ENCODE assay signal across 1 cellular context in the genomic region with DNA sequence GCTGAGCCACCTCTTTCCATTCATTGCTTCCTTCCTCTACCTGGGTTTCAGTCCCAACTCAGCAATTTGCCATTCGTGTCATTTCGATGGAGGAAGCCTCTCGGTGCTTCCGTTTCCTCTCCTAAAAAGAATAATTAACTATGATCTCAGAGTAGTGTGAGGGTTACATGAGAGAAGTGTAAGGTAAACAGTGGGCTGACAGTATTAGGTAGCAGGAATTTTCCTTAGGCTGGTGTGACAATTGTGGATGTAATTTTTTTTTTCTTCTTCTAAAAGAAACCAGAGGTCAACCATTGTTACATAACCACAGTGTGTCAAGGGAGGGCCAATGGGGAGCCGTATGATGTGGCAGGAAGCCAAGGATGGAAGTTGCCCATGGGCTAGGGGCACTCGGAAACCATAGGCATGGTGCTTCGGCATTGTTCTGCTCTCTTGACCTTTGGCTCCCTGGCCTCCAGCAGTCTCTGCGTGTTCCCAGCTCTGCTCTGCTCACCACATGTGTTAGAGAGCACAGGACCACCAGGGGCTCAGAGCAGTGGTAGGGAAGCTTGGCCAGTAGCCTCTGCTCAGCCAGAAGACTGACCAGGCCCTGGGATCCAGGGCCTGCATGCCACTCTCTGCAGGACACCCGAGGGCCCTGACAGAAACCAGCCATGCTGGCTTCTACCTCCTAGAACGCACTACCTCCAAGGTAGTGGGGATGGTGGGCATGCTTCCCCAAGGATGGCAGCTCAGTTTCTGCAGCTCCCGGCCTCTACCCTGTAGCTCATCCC.
TF ChIP-seq lines count a peak whose summit lies in the region.

No MANE protein-coding gene starts in this region.

TF ChIP-seq in HepG2, 621 proteins besides CTCF, POLR2A, EP300 and RAD21 (continued from another document and continues in another):
- TF ChIP-seq MLX (CRISPR knock-in tag; IDR thresholded peaks at IDR 0.05) (peak; percentile 59; the same call in 1 of the 2 replicates), TCF7 (IDR thresholded peaks at IDR 0.05; ENCODE audit: low read depth) (peak; percentile 27; the same call in 1 of the 2 replicates), ZNF792 (CRISPR knock-in tag; IDR thresholded peaks at IDR 0.05) (peak; percentile 67; the same call in 1 of the 2 replicates), PHB2 (IDR thresholded peaks at IDR 0.05; ENCODE audit: partially characterized antibody) (no peak), ZNF460 (CRISPR knock-in tag; IDR thresholded peaks at IDR 0.05; ENCODE audit: borderline replicate concordance) (peak; percentile 44; the same call in 1 of the 2 replicates), TOE1 (CRISPR knock-in tag; IDR thresholded peaks at IDR 0.05) (0 out of 2 replicates have a peak, but pooled peaks have one; percentile 62), ZNF546 (CRISPR knock-in tag; conservative IDR thresholded peaks at IDR 0.05) (no peak), FOXO4 (CRISPR knock-in tag; conservative IDR thresholded peaks at IDR 0.05) (no peak), ISL2 (CRISPR knock-in tag; IDR thresholded peaks at IDR 0.05) (peak; percentile 16; the same call in 1 of the 2 replicates), MYNN (CRISPR knock-in tag; IDR thresholded peaks at IDR 0.05; ENCODE audit: low read depth) (no peak), ARID2 (CRISPR knock-in tag; IDR thresholded peaks at IDR 0.05; ENCODE audit: borderline replicate concordance) (peak; percentile 79; the same call in 1 of the 2 replicates), PAF1 (CRISPR knock-in tag; IDR thresholded peaks at IDR 0.05) (no peak), ELF4 (CRISPR knock-in tag; IDR thresholded peaks at IDR 0.05; ENCODE audit: borderline replicate concordance) (peak; percentile 76; the same call in 1 of the 2 replicates), ZNF552 (CRISPR knock-in tag; IDR thresholded peaks at IDR 0.05; ENCODE audit: borderline replicate concordance) (no peak), RFXAP (CRISPR knock-in tag; IDR thresholded peaks at IDR 0.05; ENCODE audit: borderline replicate concordance) (peak; percentile 45; the same call in 1 of the 2 replicates), TAF1 (CRISPR knock-in tag; IDR thresholded peaks at IDR 0.05) (peak; percentile 58; the same call in 1 of the 2 replicates), ZSCAN31 (CRISPR knock-in tag; IDR thresholded peaks at IDR 0.05; ENCODE audit: low read depth) (peak; percentile 63; the same call in 1 of the 2 replicates), KDM5B (CRISPR knock-in tag; IDR thresholded peaks at IDR 0.05; ENCODE audit: borderline replicate concordance) (no peak), SNAPC4 (CRISPR knock-in tag; IDR thresholded peaks at IDR 0.05) (no peak), GLMP (CRISPR knock-in tag; IDR thresholded peaks at IDR 0.05; ENCODE audit: borderline replicate concordance) (no peak), PHF5A (CRISPR knock-in tag; IDR thresholded peaks at IDR 0.05; ENCODE audit: low read depth, unreplicated experiment) (peak; percentile 69), FUBP1 (CRISPR knock-in tag; IDR thresholded peaks at IDR 0.05; ENCODE audit: borderline replicate concordance) (no peak), LCORL (IDR thresholded peaks at IDR 0.05) (peak; percentile 52; the same call in 1 of the 2 replicates), LCORL (CRISPR knock-in tag; IDR thresholded peaks at IDR 0.05) (peak; percentile 60), ZSCAN5A (CRISPR knock-in tag; IDR thresholded peaks at IDR 0.05; ENCODE audit: borderline replicate concordance) (peak; percentile 82)
- TF ChIP-seq, protein P1, sequence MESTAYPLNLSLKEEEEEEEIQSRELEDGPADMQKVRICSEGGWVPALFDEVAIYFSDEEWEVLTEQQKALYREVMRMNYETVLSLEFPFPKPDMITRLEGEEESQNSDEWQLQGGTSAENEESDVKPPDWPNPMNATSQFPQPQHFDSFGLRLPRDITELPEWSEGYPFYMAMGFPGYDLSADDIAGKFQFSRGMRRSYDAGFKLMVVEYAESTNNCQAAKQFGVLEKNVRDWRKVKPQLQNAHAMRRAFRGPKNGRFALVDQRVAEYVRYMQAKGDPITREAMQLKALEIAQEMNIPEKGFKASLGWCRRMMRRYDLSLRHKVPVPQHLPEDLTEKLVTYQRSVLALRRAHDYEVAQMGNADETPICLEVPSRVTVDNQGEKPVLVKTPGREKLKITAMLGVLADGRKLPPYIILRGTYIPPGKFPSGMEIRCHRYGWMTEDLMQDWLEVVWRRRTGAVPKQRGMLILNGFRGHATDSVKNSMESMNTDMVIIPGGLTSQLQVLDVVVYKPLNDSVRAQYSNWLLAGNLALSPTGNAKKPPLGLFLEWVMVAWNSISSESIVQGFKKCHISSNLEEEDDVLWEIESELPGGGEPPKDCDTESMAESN (CRISPR knock-in tag; conservative IDR thresholded peaks at IDR 0.05): peak; percentile 44
- TF ChIP-seq, protein P2, sequence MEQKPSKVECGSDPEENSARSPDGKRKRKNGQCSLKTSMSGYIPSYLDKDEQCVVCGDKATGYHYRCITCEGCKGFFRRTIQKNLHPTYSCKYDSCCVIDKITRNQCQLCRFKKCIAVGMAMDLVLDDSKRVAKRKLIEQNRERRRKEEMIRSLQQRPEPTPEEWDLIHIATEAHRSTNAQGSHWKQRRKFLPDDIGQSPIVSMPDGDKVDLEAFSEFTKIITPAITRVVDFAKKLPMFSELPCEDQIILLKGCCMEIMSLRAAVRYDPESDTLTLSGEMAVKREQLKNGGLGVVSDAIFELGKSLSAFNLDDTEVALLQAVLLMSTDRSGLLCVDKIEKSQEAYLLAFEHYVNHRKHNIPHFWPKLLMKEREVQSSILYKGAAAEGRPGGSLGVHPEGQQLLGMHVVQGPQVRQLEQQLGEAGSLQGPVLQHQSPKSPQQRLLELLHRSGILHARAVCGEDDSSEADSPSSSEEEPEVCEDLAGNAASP (CRISPR knock-in tag; IDR thresholded peaks at IDR 0.05; ENCODE audit: borderline replicate concordance): peak; percentile 75; the same call in 1 of the 2 replicates
- TF ChIP-seq, protein P3, sequence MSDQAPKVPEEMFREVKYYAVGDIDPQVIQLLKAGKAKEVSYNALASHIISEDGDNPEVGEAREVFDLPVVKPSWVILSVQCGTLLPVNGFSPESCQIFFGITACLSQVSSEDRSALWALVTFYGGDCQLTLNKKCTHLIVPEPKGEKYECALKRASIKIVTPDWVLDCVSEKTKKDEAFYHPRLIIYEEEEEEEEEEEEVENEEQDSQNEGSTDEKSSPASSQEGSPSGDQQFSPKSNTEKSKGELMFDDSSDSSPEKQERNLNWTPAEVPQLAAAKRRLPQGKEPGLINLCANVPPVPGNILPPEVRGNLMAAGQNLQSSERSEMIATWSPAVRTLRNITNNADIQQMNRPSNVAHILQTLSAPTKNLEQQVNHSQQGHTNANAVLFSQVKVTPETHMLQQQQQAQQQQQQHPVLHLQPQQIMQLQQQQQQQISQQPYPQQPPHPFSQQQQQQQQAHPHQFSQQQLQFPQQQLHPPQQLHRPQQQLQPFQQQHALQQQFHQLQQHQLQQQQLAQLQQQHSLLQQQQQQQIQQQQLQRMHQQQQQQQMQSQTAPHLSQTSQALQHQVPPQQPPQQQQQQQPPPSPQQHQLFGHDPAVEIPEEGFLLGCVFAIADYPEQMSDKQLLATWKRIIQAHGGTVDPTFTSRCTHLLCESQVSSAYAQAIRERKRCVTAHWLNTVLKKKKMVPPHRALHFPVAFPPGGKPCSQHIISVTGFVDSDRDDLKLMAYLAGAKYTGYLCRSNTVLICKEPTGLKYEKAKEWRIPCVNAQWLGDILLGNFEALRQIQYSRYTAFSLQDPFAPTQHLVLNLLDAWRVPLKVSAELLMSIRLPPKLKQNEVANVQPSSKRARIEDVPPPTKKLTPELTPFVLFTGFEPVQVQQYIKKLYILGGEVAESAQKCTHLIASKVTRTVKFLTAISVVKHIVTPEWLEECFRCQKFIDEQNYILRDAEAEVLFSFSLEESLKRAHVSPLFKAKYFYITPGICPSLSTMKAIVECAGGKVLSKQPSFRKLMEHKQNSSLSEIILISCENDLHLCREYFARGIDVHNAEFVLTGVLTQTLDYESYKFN (CRISPR knock-in tag; conservative IDR thresholded peaks at IDR 0.05): peak; percentile 89
